In genomic region chr1:164855930-164856329, GRCh38 we compare ENCODE assay signal across 21 cellular contexts.
DNase-seq lines count a peak whose midpoint lies in the region; ATAC-seq, FAIRE-seq and TF ChIP-seq lines count a peak whose summit lies in the region.
"Had no signal": no experiment of that assay in that cellular context is flagged by ENCODE, and none has a peak within 500 bp of the region (broad histone marks: within the 10 kb centered on the region; RNA-seq: fewer than 3 reads in every experiment).

No MANE protein-coding gene starts in this region.

- H3K4me1 ChIP-seq in NT2/D1 (ENCODE audit: insufficient read depth, insufficient read length) (no peaks in the 10 kb centered on the region), heart right ventricle (peaks cover 0 to 38% (median 30%) of the 10 kb centered on the region in 9 donors)
- H3K4me1 ChIP-seq: BLaER1 treated with 17β-estradiol and CSF1 and Interleukin-3, amounts not matched to agents 10 nM and 100 nM had no signal

- intact Hi-C loops in heart right ventricle (cut with DNase I): loop anchor here in 2 of 10 donors (5.0 to 10.0 kb wide), 2 partner anchors 49 to 96 kb away; no protein-coding TSS in a partner anchor
- intact Hi-C loops in activated CD8-positive, alpha-beta T cell treated with anti-CD3 and anti-CD28 coated beads for 36 hours (cut with micrococcal nuclease): no loop called here

- H3K9me3 Mint-ChIP-seq in nephron progenitor cell: no peaks in the 10 kb centered on the region
- no peaks in the 10 kb centered on the region for H3K9me3 Mint-ChIP-seq in activated CD8-positive, alpha-beta T cell treated with anti-CD3 and anti-CD28 coated beads for 36 hours

- H3K9ac ChIP-seq in NT2/D1 (ENCODE audit: insufficient read length, low read depth): no peak overlapping the region
- H3K9ac ChIP-seq: BLaER1 treated with 17β-estradiol and CSF1 and Interleukin-3, amounts not matched to agents 10 nM and 100 nM had no signal

- H3K36me3 Mint-ChIP-seq in nephron progenitor cell (ENCODE audit: low read depth): peaks cover 4% of the 10 kb centered on the region
- no peaks in the 10 kb centered on the region for H3K36me3 Mint-ChIP-seq in activated CD8-positive, alpha-beta T cell treated with anti-CD3 and anti-CD28 coated beads for 36 hours (ENCODE audit: low read depth)
- H3K36me3 Mint-ChIP-seq: CD8-positive, alpha-beta memory T cell had no signal

- H3K27me3 Mint-ChIP-seq in nephron progenitor cell (ENCODE audit: low read depth, poor library complexity): peaks cover 8% of the 10 kb centered on the region
- H3K27me3 Mint-ChIP-seq in activated CD8-positive, alpha-beta T cell treated with anti-CD3 and anti-CD28 coated beads for 36 hours: no peaks in the 10 kb centered on the region

- H3K4me1 Mint-ChIP-seq in nephron progenitor cell: peaks cover 15% of the 10 kb centered on the region
- H3K4me1 Mint-ChIP-seq in activated CD8-positive, alpha-beta T cell treated with anti-CD3 and anti-CD28 coated beads for 36 hours (ENCODE audit: low read depth): no peaks in the 10 kb centered on the region
- H3K4me1 Mint-ChIP-seq: CD8-positive, alpha-beta memory T cell had no signal

- TF ChIP-seq CTCF in heart right ventricle (IDR thresholded peaks at IDR 0.05) (no peak), nephron progenitor cell (IDR thresholded peaks at IDR 0.05) (no peak)
- TF ChIP-seq CTCF in activated CD8-positive, alpha-beta T cell treated with anti-CD3 and anti-CD28 coated beads for 36 hours (IDR thresholded peaks at IDR 0.05): no peak

- DNase-seq in H7 (peak; percentile 6), NT2/D1 (ENCODE audit: low read depth, low spot score) (peak; percentile 18), heart right ventricle (no peak), nephron progenitor cell (no peak), urothelium cell line (ENCODE audit: low spot score) (no peak)
- DNase-seq in activated CD8-positive, alpha-beta T cell treated with anti-CD3 and anti-CD28 coated beads for 36 hours: no peak
- no peak for DNase-seq in stimulated activated CD8-positive, alpha-beta memory T cell treated with anti-CD3 and anti-CD28 coated beads, Interleukin-4, amount 100 ng/mL, for 48 hours
- DNase-seq: CD8-positive, alpha-beta memory T cell; DMS79; KBM-7; NCI-H1105 treated with DMSO at 0.1 percent for 48 hours; NCI-H1694; NCI-H2081 treated with DMSO at 0.1 percent for 48 hours; SHP77 treated with DMSO at 0.1 percent for 48 hours had no signal

- H3K27ac ChIP-seq in heart right ventricle: peak overlapping the region in 5 of 10 donors; percentile 42 to 66 (median 58)
- H3K27ac ChIP-seq: BLaER1 treated with 17β-estradiol and CSF1 and Interleukin-3, amounts not matched to agents 10 nM and 100 nM had no signal

- WGBS in heart right ventricle, 2 donors: 78 to 90% methylated on average over 1 of the region's 1 CpG

- no peaks in the 10 kb centered on the region for H3K36me3 ChIP-seq in H7 (replicated peaks; ENCODE audit: control insufficient read depth, insufficient read depth, low read length)
- H3K36me3 ChIP-seq in NT2/D1 (ENCODE audit: insufficient read depth, insufficient read length, low read length): no peaks in the 10 kb centered on the region
- no peaks in the 10 kb centered on the region for H3K36me3 ChIP-seq in heart right ventricle
- H3K36me3 ChIP-seq: BLaER1 treated with 17β-estradiol and CSF1 and Interleukin-3, amounts not matched to agents 10 nM and 100 nM had no signal

- no peak for FAIRE-seq in urothelium cell line (lab: Jason Lieb, UNC)
- FAIRE-seq: GM12892, GM18507, H54, RCC 7860 had no signal

- H3K4me3 Mint-ChIP-seq in nephron progenitor cell: no peak overlapping the region
- no peak overlapping the region for H3K4me3 Mint-ChIP-seq in activated CD8-positive, alpha-beta T cell treated with anti-CD3 and anti-CD28 coated beads for 36 hours
- H3K4me3 Mint-ChIP-seq: CD8-positive, alpha-beta memory T cell had no signal

- POLR2A ChIA-PET in activated CD8-positive, alpha-beta T cell treated with anti-CD3 and anti-CD28 coated beads for 36 hours (lab: Charles Lee): no interaction called here

- H3K27ac Mint-ChIP-seq in nephron progenitor cell: peak overlapping the region; percentile 12
- H3K27ac Mint-ChIP-seq in activated CD8-positive, alpha-beta T cell treated with anti-CD3 and anti-CD28 coated beads for 36 hours: no peak overlapping the region
- H3K27ac Mint-ChIP-seq: CD8-positive, alpha-beta memory T cell had no signal

- no peak overlapping the region for H3K4me3 ChIP-seq in H7 (ENCODE audit: insufficient read depth, low read depth, low read length)
- no peak overlapping the region for H3K4me3 ChIP-seq in NT2/D1 (ENCODE audit: insufficient read length, low read depth)
- H3K4me3 ChIP-seq in heart right ventricle: no peak overlapping the region
- H3K4me3 ChIP-seq: BLaER1 treated with 17β-estradiol and CSF1 and Interleukin-3, amounts not matched to agents 10 nM and 100 nM had no signal

- CTCF ChIA-PET in activated CD8-positive, alpha-beta T cell treated with anti-CD3 and anti-CD28 coated beads for 36 hours (lab: Charles Lee): no interaction called here

- H3K9me3 ChIP-seq in NT2/D1 (ENCODE audit: insufficient read depth, low read length) (no peaks in the 10 kb centered on the region), heart right ventricle (no peaks in the 10 kb centered on the region)
- H3K9me3 ChIP-seq: BLaER1 treated with 17β-estradiol and CSF1 and Interleukin-3, amounts not matched to agents 10 nM and 100 nM had no signal

- peak in 5 of 8 donors; percentile 25 to 48 (median 33) for ATAC-seq in heart right ventricle
- no peak for ATAC-seq in activated CD8-positive, alpha-beta T cell treated with anti-CD3 and anti-CD28 coated beads for 36 hours
- ATAC-seq in GM18861 (IDR thresholded peaks at IDR 0.05; ENCODE audit: unreplicated experiment): no peak
- ATAC-seq: SK-N-SH treated with all-trans-retinoic acid at 6 μM for 48 hours had no signal

- H3K27me3 ChIP-seq in H7 (ENCODE audit: control insufficient read depth, insufficient read depth, low read length): no peaks in the 10 kb centered on the region
- H3K27me3 ChIP-seq in NT2/D1 (ENCODE audit: insufficient read depth, insufficient read length): no peaks in the 10 kb centered on the region
- no peaks in the 10 kb centered on the region for H3K27me3 ChIP-seq in heart right ventricle
- H3K27me3 ChIP-seq: BLaER1 treated with 17β-estradiol and CSF1 and Interleukin-3, amounts not matched to agents 10 nM and 100 nM had no signal

Comparison
In these comparisons a context has a peak if more than half of its experiments do, and no peak if none do; other contexts are left out.
1. DNase-seq: peak in H7 (single experiment) and NT2/D1 (single experiment); none in heart right ventricle (0 of 2), nephron progenitor cell (single experiment), activated CD8-positive, alpha-beta T cell treated with anti-CD3 and anti-CD28 coated beads for 36 hours (single experiment), urothelium cell line (single experiment) and stimulated activated CD8-positive, alpha-beta memory T cell treated with anti-CD3 and anti-CD28 coated beads, Interleukin-4, amount 100 ng/mL, for 48 hours (single experiment).
2. ATAC-seq: peak in heart right ventricle (5 of 8); none in activated CD8-positive, alpha-beta T cell treated with anti-CD3 and anti-CD28 coated beads for 36 hours (single experiment) and GM18861 (single experiment).